9 cellular contexts compared by ENCODE assay signal in genomic region chr10:91887900-91888225, GRCh38. TPM values are rescaled to one million over a fixed set of nuclear protein-coding genes. Genes with fewer than 3 reads are reported as not detected.
A peak's percentile ranks its signal among the peaks of the same experiment; 100 is the strongest.
DNase-seq lines count a peak whose midpoint lies in the region; ATAC-seq and TF ChIP-seq lines count a peak whose summit lies in the region.
"Had no signal": no experiment of that assay in that cellular context is flagged by ENCODE, and none has a peak within 500 bp of the region (broad histone marks: within the 10 kb centered on the region; RNA-seq: fewer than 3 reads in every experiment).

No MANE protein-coding gene starts in this region.

- TF ChIP-seq CTCF in GM06990 (IDR thresholded peaks at IDR 0.05; ENCODE audit: insufficient read depth, low read length, poor library complexity, severe bottlenecking) (no peak), WI38 (IDR thresholded peaks at IDR 0.05; ENCODE audit: low read depth, low read length) (no peak), glutamatergic neuron (IDR thresholded peaks at IDR 0.05; ENCODE audit: partially characterized antibody, unreplicated experiment) (no peak), retinal pigment epithelial cell (conservative IDR thresholded peaks at IDR 0.05; ENCODE audit: low read depth, low read length) (no peak)

- peak overlapping the region; percentile 85 for H3K4me3 Mint-ChIP-seq in glutamatergic neuron (ENCODE audit: unreplicated experiment)

- H3K27ac Mint-ChIP-seq in glutamatergic neuron (ENCODE audit: unreplicated experiment): peak overlapping the region; percentile 40

- H3K36me3 ChIP-seq in GM06990 (ENCODE audit: control insufficient read depth, insufficient read depth, low read length): no peaks in the 10 kb centered on the region

- DNase-seq in GM06990 (ENCODE audit: extremely low read depth, insufficient read length) (no peak), glutamatergic neuron (no peak), retinal pigment epithelial cell (ENCODE audit: low read depth) (no peak), NOMO-1 treated with dmso at 0.1 percent for 144 hours (lab: John Stamatoyannopoulos, UW; ENCODE audit: unreplicated experiment) (no peak), RPMI8226 (no peak)
- DNase-seq in stimulated activated CD4-positive, alpha-beta T cell treated with anti-CD3 and anti-CD28 coated beads, Interleukin-12 subunit alpha, Interleukin-12 subunit beta, amount 100 ng/mL, for 4 hours: no peak
- DNase-seq: Karpas-422 had no signal

- H3K27me3 Mint-ChIP-seq in glutamatergic neuron (ENCODE audit: unreplicated experiment): no peaks in the 10 kb centered on the region

- no peak for ATAC-seq in HG03439 (IDR thresholded peaks at IDR 0.05; ENCODE audit: unreplicated experiment)

- H3K9me3 Mint-ChIP-seq in glutamatergic neuron (ENCODE audit: unreplicated experiment): peaks cover 7% of the 10 kb centered on the region

- peaks cover 18% of the 10 kb centered on the region for H3K4me1 Mint-ChIP-seq in glutamatergic neuron (ENCODE audit: low read depth, unreplicated experiment)

- H3K4me3 ChIP-seq in GM06990 (replicated peaks; ENCODE audit: low read depth, low read length) (peak overlapping the region; percentile 47), WI38 (ENCODE audit: low read depth, low read length) (peak overlapping the region; percentile 53), retinal pigment epithelial cell (ENCODE audit: low read length) (peak overlapping the region; percentile 55)

- H3K36me3 Mint-ChIP-seq in glutamatergic neuron (ENCODE audit: unreplicated experiment): no peaks in the 10 kb centered on the region

- no peaks in the 10 kb centered on the region; the same call in 1 of the 2 replicates for H3K27me3 ChIP-seq in GM06990 (replicated peaks; ENCODE audit: control insufficient read depth, insufficient read depth, low read length)

RNA-seq across cellular contexts. Expression of gene FGFBP3, which starts 21.4 kb away (rescaled TPM):
- total RNA-seq in glutamatergic neuron (ENCODE audit: unreplicated experiment): 7.5 TPM

RNA-seq across cellular contexts. Expression of gene BTAF1, which starts 35.7 kb away (rescaled TPM):
- total RNA-seq in glutamatergic neuron (ENCODE audit: unreplicated experiment): 42.2 TPM
